ENCODE assay signal across 13 cellular contexts in the genomic region with DNA sequence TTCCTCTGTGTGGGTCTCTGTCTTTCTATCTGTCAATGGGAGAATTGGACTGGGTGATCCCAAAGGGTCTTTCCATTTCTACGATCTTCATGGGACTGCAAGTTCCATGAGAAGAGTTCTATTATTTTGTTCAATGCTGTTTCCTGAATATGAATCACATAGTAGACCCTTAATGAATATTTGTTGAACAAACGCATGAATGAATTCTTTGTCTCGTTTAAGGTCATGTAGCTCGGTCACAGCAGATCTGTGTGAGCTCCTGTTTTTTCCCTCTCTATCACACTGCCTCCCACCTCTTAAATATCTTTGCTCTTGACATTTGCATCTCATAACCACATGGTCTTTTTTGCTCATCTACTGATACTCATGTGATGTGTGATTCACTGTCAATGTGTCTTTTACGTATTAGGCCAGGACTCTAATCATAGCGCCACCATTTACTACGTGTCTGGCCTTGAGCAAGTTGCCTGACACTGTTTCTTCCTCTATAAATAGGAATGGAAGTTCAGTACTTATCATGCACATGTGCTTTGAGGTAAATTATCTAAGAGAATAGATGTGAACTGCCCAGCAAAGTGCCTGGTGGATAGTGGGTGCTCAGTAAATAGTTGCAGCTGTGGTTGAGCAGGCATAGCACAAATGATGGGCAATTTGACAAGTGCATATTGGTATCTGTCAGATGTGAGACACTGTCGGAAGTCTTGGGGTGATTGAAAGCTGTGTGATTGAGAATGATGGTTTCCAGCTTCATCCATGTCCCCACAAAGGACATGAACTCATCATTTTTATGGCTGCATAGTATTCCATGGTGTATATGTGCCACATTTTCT. TPM values are rescaled to one million over a fixed set of nuclear protein-coding genes. Genes with fewer than 3 reads are reported as not detected.
DNase-seq lines count a peak whose midpoint lies in the region; ATAC-seq lines count a peak whose summit lies in the region.
"Had no signal": no experiment of that assay in that cellular context is flagged by ENCODE, and none has a peak within 500 bp of the region (broad histone marks: within the 10 kb centered on the region; RNA-seq: fewer than 3 reads in every experiment).

No MANE protein-coding gene starts in this region.

- H2AFZ ChIP-seq in trophoblast cell (ENCODE audit: insufficient read depth, low read length, poor library complexity) = no peak overlapping the region

- no peak overlapping the region for H4K8ac ChIP-seq in trophoblast cell (ENCODE audit: low read depth, low read length)

- peak overlapping the region; percentile 43 for H3K9ac ChIP-seq in trophoblast cell (ENCODE audit: low read length)

- H3K14ac ChIP-seq in trophoblast cell (ENCODE audit: low read length) = no peak overlapping the region

- H3K27me3 ChIP-seq in trophoblast cell (ENCODE audit: insufficient read depth, low read length) (no peaks in the 10 kb centered on the region), aorta (ENCODE audit: control insufficient read depth in 1 of 2, insufficient read depth in 2 of 2, low read length in 1 of 2) (no peaks in the 10 kb centered on the region)
- H3K27me3 ChIP-seq: adrenal gland had no signal

- no peak overlapping the region for H2BK5ac ChIP-seq in trophoblast cell (ENCODE audit: low read depth, low read length, poor library complexity)

- H3K9me3 ChIP-seq in trophoblast cell (ENCODE audit: insufficient read depth, low read depth, low read length) (no peaks in the 10 kb centered on the region), aorta (ENCODE audit: control insufficient read depth, low read length) (no peaks in the 10 kb centered on the region)
- H3K9me3 ChIP-seq: adrenal gland, esophagus muscularis mucosa had no signal

- no peak overlapping the region for H3K18ac ChIP-seq in trophoblast cell (ENCODE audit: low read length)

- DNase-seq in activated CD4-positive, CD25-positive, alpha-beta regulatory T cell treated with anti-CD3 and anti-CD28 coated beads, Interleukin-2, amount 50 U/mL, for 72 hours = no peak
- DNase-seq in trophoblast cell (no peak), NCI-H1048 (lab: John Stamatoyannopoulos, UW) (no peak), dermis blood vessel endothelial cell (no peak), aorta (no peak)

- intact Hi-C loops in aorta (cut with DNase I) = no loop called here

- peaks cover 0 to 4% of the 10 kb centered on the region in 2 experiments for H3K4me1 ChIP-seq in trophoblast cell (ENCODE audit: control insufficient read depth in 1 of 2, insufficient read depth in 2 of 2, low read length in 2 of 2)
- peaks cover 0 to 2% of the 10 kb centered on the region in 2 donors for H3K4me1 ChIP-seq in aorta (ENCODE audit: control insufficient read depth in 1 of 2, insufficient read depth in 2 of 2, low read length in 2 of 2)
- H3K4me1 ChIP-seq: adrenal gland, esophagus muscularis mucosa had no signal

- H3K27ac ChIP-seq in trophoblast cell (ENCODE audit: low read depth, low read length) (no peak overlapping the region), aorta (ENCODE audit: low read depth in 1 of 2, low read length in 2 of 2) (no peak overlapping the region)
- H3K27ac ChIP-seq: 22Rv1, adrenal gland, esophagus muscularis mucosa, skin epidermis had no signal

- H3K4me2 ChIP-seq in trophoblast cell (ENCODE audit: low read length) = no peak overlapping the region

- no peak overlapping the region for H4K91ac ChIP-seq in trophoblast cell (ENCODE audit: low read depth, low read length)

- ATAC-seq in activated CD4-positive, CD25-positive, alpha-beta regulatory T cell treated with anti-CD3 and anti-CD28 coated beads, Interleukin-2, amount 50 U/mL, for 24 hours = peak; percentile 94 to 97
- peak; percentile 75 for ATAC-seq in GM21447 (IDR thresholded peaks at IDR 0.05; ENCODE audit: unreplicated experiment)
- peak; percentile 65 for ATAC-seq in HG03135 (IDR thresholded peaks at IDR 0.05; ENCODE audit: unreplicated experiment)
- no peak for ATAC-seq in aorta (ENCODE audit: low FRiP score)

- no CpG with 5 or more reads among the region's 8 CpGs for WGBS in trophoblast cell (ENCODE audit: extremely low coverage, insufficient coverage, insufficient read length)
- WGBS in aorta, 2 donors = 87 to 88% methylated on average over 8 of the region's 8 CpGs

- H2BK12ac ChIP-seq in trophoblast cell (ENCODE audit: low read length) = no peak overlapping the region

- H3K79me2 ChIP-seq in trophoblast cell (ENCODE audit: control insufficient read depth, insufficient read depth, low read length, poor library complexity) = no peaks in the 10 kb centered on the region

- no peak overlapping the region for H2BK120ac ChIP-seq in trophoblast cell (ENCODE audit: insufficient read depth, low read length, poor library complexity)

- peak overlapping the region; percentile 40 for H3K23ac ChIP-seq in trophoblast cell (ENCODE audit: low read length)

- H3K4ac ChIP-seq in trophoblast cell (ENCODE audit: low read depth, low read length) = no peak overlapping the region

- no peak overlapping the region for H3K4me3 ChIP-seq in trophoblast cell (ENCODE audit: low read depth, low read length)
- no peak overlapping the region for H3K4me3 ChIP-seq in aorta (ENCODE audit: low read length in 2 of 2)
- H3K4me3 ChIP-seq: adrenal gland, esophagus muscularis mucosa, lung, skin epidermis had no signal

- no peak overlapping the region for H4K12ac ChIP-seq in trophoblast cell (ENCODE audit: low read depth, low read length)

- H2AK5ac ChIP-seq in trophoblast cell (ENCODE audit: low read length) = no peak overlapping the region

- no peaks in the 10 kb centered on the region for H3K79me1 ChIP-seq in trophoblast cell (ENCODE audit: low read length)

- H3K36me3 ChIP-seq in trophoblast cell (ENCODE audit: control insufficient read depth in 1 of 2, insufficient read depth in 2 of 2, low read length in 2 of 2) (no peaks in the 10 kb centered on the region), aorta (ENCODE audit: control insufficient read depth in 1 of 2, insufficient read depth in 2 of 2, low read length in 1 of 2) (no peaks in the 10 kb centered on the region)
- H3K36me3 ChIP-seq: adrenal gland, esophagus muscularis mucosa had no signal

RNA-seq across cellular contexts. Expression of gene PTTG1, which starts 37.5 kb away (rescaled TPM):
- polyA plus RNA-seq in trophoblast cell (2013) = 157 and 174 TPM in 2 replicates
- 60.4 and 190 TPM in 2 replicates for total RNA-seq in dermis blood vessel endothelial cell
- 1 to 10 TPM; 3.0 to 5.1 TPM for total RNA-seq in aorta
- polyA plus RNA-seq in aorta = 10 to 100 TPM in 1 of 2 donors, 1 to 10 TPM in 1; 4.9 to 18.7 TPM

RNA-seq across cellular contexts. Expression of gene SLU7, which starts 40.3 kb away (rescaled TPM):
- 41.6 and 43.3 TPM in 2 replicates for polyA plus RNA-seq in trophoblast cell (2013)
- total RNA-seq in dermis blood vessel endothelial cell (84.8 and 96.5 TPM in 2 replicates), aorta (10 to 100 TPM; 48.7 to 60.6 TPM)
- 10 to 100 TPM; 36.3 to 58.4 TPM for polyA plus RNA-seq in aorta

RNA-seq across cellular contexts. Expression of gene FAM200C, which starts 59.3 kb away (rescaled TPM):
- 1.9 TPM in 2 replicates for polyA plus RNA-seq in trophoblast cell (2013)
- total RNA-seq in dermis blood vessel endothelial cell (3.8 and 4.8 TPM in 2 replicates), aorta (1 to 10 TPM; 4.9 to 8.2 TPM)
- 1 to 10 TPM; 3.5 to 6.4 TPM for polyA plus RNA-seq in aorta

Comparison
In these comparisons a context has a peak if more than half of its experiments do, and no peak if none do; other contexts are left out.
1. RNA of gene PTTG1, which starts 37.5 kb away (total RNA-seq): 60.4 to 190 TPM in dermis blood vessel endothelial cell; 3.0 to 5.1 TPM in aorta; every median in the first group is over 10 times any median in the second.